In the genomic region with DNA sequence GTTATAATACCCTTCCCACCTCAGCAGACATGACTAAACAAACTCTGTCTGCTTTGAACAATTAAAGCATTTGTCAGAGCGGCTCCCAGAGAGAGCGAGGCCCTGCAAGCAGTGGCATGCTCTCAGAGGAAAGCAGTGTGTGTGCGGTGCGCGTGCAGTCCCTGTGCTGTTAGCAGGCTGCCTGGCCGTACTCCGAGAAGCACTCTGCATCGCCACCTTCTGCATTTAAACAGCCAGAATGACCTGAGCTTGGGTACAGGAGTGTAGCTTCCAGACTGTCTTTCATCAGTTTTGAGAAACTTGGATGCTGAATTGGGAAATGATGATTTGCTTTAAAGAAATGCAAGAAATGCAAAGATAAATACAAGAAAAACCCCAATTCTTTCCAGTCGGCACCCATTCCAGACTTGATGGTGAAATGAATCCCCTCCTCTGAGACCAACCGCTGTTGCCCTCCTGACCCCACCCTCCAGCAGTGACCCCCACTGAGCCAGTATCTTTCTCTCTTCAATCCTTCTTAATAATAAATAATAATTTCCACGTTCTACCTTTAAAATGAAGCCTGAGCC, we compare ENCODE assay signal across 2 cellular contexts.
TF ChIP-seq lines count a peak whose summit lies in the region.

No MANE protein-coding gene starts in this region.

TF ChIP-seq in GM23338, 12 proteins besides CTCF, POLR2A, EP300 and RAD21 (continued from another document):
- TF ChIP-seq, protein P1, sequence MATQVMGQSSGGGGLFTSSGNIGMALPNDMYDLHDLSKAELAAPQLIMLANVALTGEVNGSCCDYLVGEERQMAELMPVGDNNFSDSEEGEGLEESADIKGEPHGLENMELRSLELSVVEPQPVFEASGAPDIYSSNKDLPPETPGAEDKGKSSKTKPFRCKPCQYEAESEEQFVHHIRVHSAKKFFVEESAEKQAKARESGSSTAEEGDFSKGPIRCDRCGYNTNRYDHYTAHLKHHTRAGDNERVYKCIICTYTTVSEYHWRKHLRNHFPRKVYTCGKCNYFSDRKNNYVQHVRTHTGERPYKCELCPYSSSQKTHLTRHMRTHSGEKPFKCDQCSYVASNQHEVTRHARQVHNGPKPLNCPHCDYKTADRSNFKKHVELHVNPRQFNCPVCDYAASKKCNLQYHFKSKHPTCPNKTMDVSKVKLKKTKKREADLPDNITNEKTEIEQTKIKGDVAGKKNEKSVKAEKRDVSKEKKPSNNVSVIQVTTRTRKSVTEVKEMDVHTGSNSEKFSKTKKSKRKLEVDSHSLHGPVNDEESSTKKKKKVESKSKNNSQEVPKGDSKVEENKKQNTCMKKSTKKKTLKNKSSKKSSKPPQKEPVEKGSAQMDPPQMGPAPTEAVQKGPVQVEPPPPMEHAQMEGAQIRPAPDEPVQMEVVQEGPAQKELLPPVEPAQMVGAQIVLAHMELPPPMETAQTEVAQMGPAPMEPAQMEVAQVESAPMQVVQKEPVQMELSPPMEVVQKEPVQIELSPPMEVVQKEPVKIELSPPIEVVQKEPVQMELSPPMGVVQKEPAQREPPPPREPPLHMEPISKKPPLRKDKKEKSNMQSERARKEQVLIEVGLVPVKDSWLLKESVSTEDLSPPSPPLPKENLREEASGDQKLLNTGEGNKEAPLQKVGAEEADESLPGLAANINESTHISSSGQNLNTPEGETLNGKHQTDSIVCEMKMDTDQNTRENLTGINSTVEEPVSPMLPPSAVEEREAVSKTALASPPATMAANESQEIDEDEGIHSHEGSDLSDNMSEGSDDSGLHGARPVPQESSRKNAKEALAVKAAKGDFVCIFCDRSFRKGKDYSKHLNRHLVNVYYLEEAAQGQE (IDR thresholded peaks at IDR 0.05; ENCODE audit: unreplicated experiment) = no peak
- no peak for TF ChIP-seq NANOG (IDR thresholded peaks at IDR 0.05; ENCODE audit: borderline replicate concordance)
- TF ChIP-seq ZNF331 (CRISPR knock-in tag; IDR thresholded peaks at IDR 0.05; ENCODE audit: low read depth) = no peak
- no peak for TF ChIP-seq EZH2 (IDR thresholded peaks at IDR 0.05; ENCODE audit: low read depth, unreplicated experiment)
- TF ChIP-seq, protein P2, sequence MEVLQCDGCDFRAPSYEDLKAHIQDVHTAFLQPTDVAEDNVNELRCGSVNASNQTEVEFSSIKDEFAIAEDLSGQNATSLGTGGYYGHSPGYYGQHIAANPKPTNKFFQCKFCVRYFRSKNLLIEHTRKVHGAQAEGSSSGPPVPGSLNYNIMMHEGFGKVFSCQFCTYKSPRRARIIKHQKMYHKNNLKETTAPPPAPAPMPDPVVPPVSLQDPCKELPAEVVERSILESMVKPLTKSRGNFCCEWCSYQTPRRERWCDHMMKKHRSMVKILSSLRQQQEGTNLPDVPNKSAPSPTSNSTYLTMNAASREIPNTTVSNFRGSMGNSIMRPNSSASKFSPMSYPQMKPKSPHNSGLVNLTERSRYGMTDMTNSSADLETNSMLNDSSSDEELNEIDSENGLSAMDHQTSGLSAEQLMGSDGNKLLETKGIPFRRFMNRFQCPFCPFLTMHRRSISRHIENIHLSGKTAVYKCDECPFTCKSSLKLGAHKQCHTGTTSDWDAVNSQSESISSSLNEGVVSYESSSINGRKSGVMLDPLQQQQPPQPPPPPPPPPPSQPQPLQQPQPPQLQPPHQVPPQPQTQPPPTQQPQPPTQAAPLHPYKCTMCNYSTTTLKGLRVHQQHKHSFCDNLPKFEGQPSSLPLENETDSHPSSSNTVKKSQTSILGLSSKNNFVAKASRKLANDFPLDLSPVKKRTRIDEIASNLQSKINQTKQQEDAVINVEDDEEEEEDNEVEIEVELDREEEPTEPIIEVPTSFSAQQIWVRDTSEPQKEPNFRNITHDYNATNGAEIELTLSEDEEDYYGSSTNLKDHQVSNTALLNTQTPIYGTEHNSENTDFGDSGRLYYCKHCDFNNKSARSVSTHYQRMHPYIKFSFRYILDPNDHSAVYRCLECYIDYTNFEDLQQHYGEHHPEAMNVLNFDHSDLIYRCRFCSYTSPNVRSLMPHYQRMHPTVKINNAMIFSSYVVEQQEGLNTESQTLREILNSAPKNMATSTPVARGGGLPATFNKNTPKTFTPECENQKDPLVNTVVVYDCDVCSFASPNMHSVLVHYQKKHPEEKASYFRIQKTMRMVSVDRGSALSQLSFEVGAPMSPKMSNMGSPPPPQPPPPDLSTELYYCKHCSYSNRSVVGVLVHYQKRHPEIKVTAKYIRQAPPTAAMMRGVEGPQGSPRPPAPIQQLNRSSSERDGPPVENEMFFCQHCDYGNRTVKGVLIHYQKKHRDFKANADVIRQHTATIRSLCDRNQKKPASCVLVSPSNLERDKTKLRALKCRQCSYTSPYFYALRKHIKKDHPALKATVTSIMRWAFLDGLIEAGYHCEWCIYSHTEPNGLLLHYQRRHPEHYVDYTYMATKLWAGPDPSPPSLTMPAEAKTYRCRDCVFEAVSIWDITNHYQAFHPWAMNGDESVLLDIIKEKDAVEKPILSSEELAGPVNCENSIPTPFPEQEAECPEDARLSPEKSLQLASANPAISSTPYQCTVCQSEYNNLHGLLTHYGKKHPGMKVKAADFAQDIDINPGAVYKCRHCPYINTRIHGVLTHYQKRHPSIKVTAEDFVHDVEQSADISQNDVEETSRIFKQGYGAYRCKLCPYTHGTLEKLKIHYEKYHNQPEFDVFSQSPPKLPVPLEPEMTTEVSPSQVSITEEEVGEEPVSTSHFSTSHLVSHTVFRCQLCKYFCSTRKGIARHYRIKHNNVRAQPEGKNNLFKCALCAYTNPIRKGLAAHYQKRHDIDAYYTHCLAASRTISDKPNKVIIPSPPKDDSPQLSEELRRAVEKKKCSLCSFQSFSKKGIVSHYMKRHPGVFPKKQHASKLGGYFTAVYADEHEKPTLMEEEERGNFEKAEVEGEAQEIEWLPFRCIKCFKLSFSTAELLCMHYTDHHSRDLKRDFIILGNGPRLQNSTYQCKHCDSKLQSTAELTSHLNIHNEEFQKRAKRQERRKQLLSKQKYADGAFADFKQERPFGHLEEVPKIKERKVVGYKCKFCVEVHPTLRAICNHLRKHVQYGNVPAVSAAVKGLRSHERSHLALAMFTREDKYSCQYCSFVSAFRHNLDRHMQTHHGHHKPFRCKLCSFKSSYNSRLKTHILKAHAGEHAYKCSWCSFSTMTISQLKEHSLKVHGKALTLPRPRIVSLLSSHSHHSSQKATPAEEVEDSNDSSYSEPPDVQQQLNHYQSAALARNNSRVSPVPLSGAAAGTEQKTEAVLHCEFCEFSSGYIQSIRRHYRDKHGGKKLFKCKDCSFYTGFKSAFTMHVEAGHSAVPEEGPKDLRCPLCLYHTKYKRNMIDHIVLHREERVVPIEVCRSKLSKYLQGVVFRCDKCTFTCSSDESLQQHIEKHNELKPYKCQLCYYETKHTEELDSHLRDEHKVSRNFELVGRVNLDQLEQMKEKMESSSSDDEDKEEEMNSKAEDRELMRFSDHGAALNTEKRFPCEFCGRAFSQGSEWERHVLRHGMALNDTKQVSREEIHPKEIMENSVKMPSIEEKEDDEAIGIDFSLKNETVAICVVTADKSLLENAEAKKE (CRISPR knock-in tag; IDR thresholded peaks at IDR 0.05) = no peak
- TF ChIP-seq EZH2phosphoT487 (IDR thresholded peaks at IDR 0.05; ENCODE audit: unreplicated experiment) = no peak

TF ChIP-seq in SK-N-SH treated with all-trans-retinoic acid at 6 μM for 48 hours, 23 proteins besides CTCF, POLR2A, EP300 and RAD21 (continued from another document):
- TF ChIP-seq, protein P3, sequence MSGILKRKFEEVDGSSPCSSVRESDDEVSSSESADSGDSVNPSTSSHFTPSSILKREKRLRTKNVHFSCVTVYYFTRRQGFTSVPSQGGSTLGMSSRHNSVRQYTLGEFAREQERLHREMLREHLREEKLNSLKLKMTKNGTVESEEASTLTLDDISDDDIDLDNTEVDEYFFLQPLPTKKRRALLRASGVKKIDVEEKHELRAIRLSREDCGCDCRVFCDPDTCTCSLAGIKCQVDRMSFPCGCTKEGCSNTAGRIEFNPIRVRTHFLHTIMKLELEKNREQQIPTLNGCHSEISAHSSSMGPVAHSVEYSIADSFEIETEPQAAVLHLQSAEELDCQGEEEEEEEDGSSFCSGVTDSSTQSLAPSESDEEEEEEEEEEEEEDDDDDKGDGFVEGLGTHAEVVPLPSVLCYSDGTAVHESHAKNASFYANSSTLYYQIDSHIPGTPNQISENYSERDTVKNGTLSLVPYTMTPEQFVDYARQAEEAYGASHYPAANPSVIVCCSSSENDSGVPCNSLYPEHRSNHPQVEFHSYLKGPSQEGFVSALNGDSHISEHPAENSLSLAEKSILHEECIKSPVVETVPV (CRISPR knock-in tag; IDR thresholded peaks at IDR 0.05) = no peak
- no peak for TF ChIP-seq GLIS3 (CRISPR knock-in tag; IDR thresholded peaks at IDR 0.05)
- no peak for TF ChIP-seq ESRRG (CRISPR knock-in tag; IDR thresholded peaks at IDR 0.05)
TF ChIP-seq in SK-N-SH treated with all-trans-retinoic acid at 6 μM for 48 hours: peak in this region for 0.
